1 cellular context compared by ENCODE assay signal in the genomic region with DNA sequence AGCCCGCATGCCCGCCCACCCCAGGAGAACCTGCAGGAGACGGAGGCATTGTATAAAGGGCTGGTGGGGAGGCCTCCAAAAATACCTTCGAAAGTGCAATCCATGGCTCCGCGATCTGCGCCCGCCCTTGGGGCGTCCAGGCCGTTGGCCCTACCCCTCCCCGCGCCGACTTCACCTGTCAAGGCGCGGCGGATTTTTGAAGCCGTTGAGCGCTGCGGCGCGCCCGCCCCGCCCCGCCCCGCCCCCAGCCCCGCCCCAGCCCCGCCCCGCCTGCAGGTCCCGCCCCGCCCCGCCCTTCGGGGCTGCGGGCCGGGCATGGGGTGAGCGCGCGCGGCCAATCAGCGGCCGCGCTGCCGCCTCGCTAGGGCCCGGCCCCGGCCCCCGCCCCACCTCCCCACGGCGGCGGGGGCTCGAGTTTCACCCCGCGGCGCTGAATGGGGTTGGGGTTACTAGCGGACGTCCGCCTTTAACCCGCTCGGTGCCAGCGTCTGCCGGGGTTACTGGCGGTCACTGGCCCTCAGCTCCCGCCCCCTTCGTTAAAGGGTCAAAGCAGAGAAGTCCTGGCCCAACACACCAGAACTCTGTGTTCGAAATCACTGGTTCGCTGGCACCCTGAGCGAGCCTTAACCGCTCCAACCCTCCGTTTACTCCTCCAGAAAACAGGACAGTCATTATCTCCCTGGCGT.
A peak's percentile ranks its signal among the peaks of the same experiment; 100 is the strongest.
TF ChIP-seq lines count a peak whose summit lies in the region.

No MANE protein-coding gene starts in this region.

TF ChIP-seq in HepG2, 621 proteins besides CTCF, POLR2A, EP300 and RAD21 (continued from another document and continues in another):
- TF ChIP-seq, protein P1, sequence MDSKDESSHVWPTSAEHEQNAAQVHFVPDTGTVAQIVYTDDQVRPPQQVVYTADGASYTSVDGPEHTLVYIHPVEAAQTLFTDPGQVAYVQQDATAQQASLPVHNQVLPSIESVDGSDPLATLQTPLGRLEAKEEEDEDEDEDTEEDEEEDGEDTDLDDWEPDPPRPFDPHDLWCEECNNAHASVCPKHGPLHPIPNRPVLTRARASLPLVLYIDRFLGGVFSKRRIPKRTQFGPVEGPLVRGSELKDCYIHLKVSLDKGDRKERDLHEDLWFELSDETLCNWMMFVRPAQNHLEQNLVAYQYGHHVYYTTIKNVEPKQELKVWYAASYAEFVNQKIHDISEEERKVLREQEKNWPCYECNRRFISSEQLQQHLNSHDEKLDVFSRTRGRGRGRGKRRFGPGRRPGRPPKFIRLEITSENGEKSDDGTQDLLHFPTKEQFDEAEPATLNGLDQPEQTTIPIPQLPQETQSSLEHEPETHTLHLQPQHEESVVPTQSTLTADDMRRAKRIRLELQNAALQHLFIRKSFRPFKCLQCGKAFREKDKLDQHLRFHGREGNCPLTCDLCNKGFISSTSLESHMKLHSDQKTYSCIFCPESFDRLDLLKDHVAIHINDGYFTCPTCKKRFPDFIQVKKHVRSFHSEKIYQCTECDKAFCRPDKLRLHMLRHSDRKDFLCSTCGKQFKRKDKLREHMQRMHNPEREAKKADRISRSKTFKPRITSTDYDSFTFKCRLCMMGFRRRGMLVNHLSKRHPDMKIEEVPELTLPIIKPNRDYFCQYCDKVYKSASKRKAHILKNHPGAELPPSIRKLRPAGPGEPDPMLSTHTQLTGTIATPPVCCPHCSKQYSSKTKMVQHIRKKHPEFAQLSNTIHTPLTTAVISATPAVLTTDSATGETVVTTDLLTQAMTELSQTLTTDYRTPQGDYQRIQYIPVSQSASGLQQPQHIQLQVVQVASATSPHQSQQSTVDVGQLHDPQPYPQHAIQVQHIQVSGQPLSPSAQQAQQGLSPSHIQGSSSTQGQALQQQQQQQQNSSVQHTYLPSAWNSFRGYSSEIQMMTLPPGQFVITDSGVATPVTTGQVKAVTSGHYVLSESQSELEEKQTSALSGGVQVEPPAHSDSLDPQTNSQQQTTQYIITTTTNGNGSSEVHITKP (CRISPR knock-in tag; IDR thresholded peaks at IDR 0.05; ENCODE audit: low read depth), result no peak; the same call in 1 of the 2 replicates
- TF ChIP-seq, protein P2, sequence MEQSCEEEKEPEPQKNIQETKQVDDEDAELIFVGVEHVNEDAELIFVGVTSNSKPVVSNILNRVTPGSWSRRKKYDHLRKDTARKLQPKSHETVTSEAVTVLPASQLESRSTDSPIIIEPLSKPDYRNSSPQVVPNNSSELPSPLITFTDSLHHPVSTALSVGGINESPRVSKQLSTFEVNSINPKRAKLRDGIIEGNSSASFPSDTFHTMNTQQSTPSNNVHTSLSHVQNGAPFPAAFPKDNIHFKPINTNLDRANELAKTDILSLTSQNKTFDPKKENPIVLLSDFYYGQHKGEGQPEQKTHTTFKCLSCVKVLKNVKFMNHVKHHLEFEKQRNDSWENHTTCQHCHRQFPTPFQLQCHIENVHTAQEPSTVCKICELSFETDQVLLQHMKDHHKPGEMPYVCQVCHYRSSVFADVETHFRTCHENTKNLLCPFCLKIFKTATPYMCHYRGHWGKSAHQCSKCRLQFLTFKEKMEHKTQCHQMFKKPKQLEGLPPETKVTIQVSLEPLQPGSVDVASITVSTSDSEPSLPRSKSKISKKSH (CRISPR knock-in tag; IDR thresholded peaks at IDR 0.05; ENCODE audit: borderline replicate concordance), result no peak
- TF ChIP-seq, protein P3, sequence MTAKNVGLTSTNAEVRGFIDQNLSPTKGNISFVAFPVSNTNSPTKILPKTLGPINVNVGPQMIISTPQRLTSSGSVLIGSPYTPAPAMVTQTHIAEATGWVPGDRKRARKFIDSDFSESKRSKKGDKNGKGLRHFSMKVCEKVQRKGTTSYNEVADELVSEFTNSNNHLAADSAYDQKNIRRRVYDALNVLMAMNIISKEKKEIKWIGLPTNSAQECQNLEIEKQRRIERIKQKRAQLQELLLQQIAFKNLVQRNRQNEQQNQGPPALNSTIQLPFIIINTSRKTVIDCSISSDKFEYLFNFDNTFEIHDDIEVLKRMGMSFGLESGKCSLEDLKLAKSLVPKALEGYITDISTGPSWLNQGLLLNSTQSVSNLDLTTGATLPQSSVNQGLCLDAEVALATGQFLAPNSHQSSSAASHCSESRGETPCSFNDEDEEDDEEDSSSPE (CRISPR knock-in tag; IDR thresholded peaks at IDR 0.05), result peak; percentile 53; the same call in 1 of the 2 replicates
- no peak for TF ChIP-seq ZNF10 (CRISPR knock-in tag; IDR thresholded peaks at IDR 0.05; ENCODE audit: borderline replicate concordance, low read depth)
- TF ChIP-seq NFYC (CRISPR knock-in tag; IDR thresholded peaks at IDR 0.05), result peak; percentile 26; the same call in 1 of the 2 replicates
- no peak for TF ChIP-seq ZNF552 (CRISPR knock-in tag; IDR thresholded peaks at IDR 0.05; ENCODE audit: borderline replicate concordance)
- no peak for TF ChIP-seq ZNF570 (CRISPR knock-in tag; IDR thresholded peaks at IDR 0.05; ENCODE audit: borderline replicate concordance)
- no peak for TF ChIP-seq POGZ (CRISPR knock-in tag; IDR thresholded peaks at IDR 0.05)
- TF ChIP-seq, protein P4, sequence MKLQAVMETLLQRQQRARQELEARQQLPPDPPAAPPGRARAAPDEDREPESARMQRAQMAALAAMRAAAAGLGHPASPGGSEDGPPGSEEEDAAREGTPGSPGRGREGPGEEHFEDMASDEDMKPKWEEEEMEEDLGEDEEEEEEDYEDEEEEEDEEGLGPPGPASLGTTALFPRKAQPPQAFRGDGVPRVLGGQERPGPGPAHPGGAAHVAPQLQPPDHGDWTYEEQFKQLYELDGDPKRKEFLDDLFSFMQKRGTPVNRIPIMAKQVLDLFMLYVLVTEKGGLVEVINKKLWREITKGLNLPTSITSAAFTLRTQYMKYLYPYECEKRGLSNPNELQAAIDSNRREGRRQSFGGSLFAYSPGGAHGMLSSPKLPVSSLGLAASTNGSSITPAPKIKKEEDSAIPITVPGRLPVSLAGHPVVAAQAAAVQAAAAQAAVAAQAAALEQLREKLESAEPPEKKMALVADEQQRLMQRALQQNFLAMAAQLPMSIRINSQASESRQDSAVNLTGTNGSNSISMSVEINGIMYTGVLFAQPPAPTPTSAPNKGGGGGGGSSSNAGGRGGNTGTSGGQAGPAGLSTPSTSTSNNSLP (IDR thresholded peaks at IDR 0.05; ENCODE audit: low read depth, low read length), result no peak
- TF ChIP-seq MYNN (CRISPR knock-in tag; IDR thresholded peaks at IDR 0.05; ENCODE audit: low read depth), result no peak
- TF ChIP-seq ATAD3A (CRISPR knock-in tag; IDR thresholded peaks at IDR 0.05), result no peak
- 0 out of 2 replicates have a peak, but pooled peaks have one; percentile 44 for TF ChIP-seq AHR (CRISPR knock-in tag; IDR thresholded peaks at IDR 0.05)
- 0 out of 2 replicates have a peak, but pooled peaks have one; percentile 16 for TF ChIP-seq CREM (IDR thresholded peaks at IDR 0.05)
- no peak for TF ChIP-seq CREM (CRISPR knock-in tag; IDR thresholded peaks at IDR 0.05)
- no peak for TF ChIP-seq SMYD3 (CRISPR knock-in tag; IDR thresholded peaks at IDR 0.05)
- TF ChIP-seq ZFP82 (CRISPR knock-in tag; IDR thresholded peaks at IDR 0.05; ENCODE audit: borderline replicate concordance), result 0 out of 2 replicates have a peak, but pooled peaks have one; percentile 68
- TF ChIP-seq ZBTB43 (CRISPR knock-in tag; conservative IDR thresholded peaks at IDR 0.05), result no peak
- no peak for TF ChIP-seq SP140L (CRISPR knock-in tag; IDR thresholded peaks at IDR 0.05; ENCODE audit: borderline replicate concordance)
- TF ChIP-seq, protein P5, sequence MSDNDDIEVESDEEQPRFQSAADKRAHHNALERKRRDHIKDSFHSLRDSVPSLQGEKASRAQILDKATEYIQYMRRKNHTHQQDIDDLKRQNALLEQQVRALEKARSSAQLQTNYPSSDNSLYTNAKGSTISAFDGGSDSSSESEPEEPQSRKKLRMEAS (IDR thresholded peaks at IDR 0.05), result peak; percentile 58
- TF ChIP-seq, protein P6, sequence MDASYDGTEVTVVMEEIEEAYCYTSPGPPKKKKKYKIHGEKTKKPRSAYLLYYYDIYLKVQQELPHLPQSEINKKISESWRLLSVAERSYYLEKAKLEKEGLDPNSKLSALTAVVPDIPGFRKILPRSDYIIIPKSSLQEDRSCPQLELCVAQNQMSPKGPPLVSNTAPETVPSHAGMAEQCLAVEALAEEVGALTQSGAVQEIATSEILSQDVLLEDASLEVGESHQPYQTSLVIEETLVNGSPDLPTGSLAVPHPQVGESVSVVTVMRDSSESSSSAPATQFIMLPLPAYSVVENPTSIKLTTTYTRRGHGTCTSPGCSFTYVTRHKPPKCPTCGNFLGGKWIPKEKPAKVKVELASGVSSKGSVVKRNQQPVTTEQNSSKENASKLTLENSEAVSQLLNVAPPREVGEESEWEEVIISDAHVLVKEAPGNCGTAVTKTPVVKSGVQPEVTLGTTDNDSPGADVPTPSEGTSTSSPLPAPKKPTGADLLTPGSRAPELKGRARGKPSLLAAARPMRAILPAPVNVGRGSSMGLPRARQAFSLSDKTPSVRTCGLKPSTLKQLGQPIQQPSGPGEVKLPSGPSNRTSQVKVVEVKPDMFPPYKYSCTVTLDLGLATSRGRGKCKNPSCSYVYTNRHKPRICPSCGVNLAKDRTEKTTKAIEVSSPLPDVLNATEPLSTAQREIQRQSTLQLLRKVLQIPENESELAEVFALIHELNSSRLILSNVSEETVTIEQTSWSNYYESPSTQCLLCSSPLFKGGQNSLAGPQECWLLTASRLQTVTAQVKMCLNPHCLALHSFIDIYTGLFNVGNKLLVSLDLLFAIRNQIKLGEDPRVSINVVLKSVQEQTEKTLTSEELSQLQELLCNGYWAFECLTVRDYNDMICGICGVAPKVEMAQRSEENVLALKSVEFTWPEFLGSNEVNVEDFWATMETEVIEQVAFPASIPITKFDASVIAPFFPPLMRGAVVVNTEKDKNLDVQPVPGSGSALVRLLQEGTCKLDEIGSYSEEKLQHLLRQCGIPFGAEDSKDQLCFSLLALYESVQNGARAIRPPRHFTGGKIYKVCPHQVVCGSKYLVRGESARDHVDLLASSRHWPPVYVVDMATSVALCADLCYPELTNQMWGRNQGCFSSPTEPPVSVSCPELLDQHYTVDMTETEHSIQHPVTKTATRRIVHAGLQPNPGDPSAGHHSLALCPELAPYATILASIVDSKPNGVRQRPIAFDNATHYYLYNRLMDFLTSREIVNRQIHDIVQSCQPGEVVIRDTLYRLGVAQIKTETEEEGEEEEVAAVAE (CRISPR knock-in tag; IDR thresholded peaks at IDR 0.05; ENCODE audit: borderline replicate concordance), result no peak
- TF ChIP-seq STAT5B (CRISPR knock-in tag; IDR thresholded peaks at IDR 0.05), result no peak
- TF ChIP-seq SNRNP70 (IDR thresholded peaks at IDR 0.05; ENCODE audit: low read depth, low read length), result no peak
- 0 out of 2 replicates have a peak, but pooled peaks have one; percentile 18 for TF ChIP-seq ZSCAN31 (CRISPR knock-in tag; IDR thresholded peaks at IDR 0.05; ENCODE audit: low read depth)
- TF ChIP-seq ZNF263 (CRISPR knock-in tag; IDR thresholded peaks at IDR 0.05), result no peak
- TF ChIP-seq ZNF232 (CRISPR knock-in tag; IDR thresholded peaks at IDR 0.05; ENCODE audit: borderline replicate concordance), result no peak
- no peak for TF ChIP-seq ZNF235 (CRISPR knock-in tag; IDR thresholded peaks at IDR 0.05; ENCODE audit: borderline replicate concordance)
- no peak for TF ChIP-seq ZNF224 (CRISPR knock-in tag; IDR thresholded peaks at IDR 0.05)
- TF ChIP-seq TCF12 (IDR thresholded peaks at IDR 0.05), result no peak
- TF ChIP-seq TCF12 (CRISPR knock-in tag; IDR thresholded peaks at IDR 0.05), result no peak
- TF ChIP-seq, protein P7, sequence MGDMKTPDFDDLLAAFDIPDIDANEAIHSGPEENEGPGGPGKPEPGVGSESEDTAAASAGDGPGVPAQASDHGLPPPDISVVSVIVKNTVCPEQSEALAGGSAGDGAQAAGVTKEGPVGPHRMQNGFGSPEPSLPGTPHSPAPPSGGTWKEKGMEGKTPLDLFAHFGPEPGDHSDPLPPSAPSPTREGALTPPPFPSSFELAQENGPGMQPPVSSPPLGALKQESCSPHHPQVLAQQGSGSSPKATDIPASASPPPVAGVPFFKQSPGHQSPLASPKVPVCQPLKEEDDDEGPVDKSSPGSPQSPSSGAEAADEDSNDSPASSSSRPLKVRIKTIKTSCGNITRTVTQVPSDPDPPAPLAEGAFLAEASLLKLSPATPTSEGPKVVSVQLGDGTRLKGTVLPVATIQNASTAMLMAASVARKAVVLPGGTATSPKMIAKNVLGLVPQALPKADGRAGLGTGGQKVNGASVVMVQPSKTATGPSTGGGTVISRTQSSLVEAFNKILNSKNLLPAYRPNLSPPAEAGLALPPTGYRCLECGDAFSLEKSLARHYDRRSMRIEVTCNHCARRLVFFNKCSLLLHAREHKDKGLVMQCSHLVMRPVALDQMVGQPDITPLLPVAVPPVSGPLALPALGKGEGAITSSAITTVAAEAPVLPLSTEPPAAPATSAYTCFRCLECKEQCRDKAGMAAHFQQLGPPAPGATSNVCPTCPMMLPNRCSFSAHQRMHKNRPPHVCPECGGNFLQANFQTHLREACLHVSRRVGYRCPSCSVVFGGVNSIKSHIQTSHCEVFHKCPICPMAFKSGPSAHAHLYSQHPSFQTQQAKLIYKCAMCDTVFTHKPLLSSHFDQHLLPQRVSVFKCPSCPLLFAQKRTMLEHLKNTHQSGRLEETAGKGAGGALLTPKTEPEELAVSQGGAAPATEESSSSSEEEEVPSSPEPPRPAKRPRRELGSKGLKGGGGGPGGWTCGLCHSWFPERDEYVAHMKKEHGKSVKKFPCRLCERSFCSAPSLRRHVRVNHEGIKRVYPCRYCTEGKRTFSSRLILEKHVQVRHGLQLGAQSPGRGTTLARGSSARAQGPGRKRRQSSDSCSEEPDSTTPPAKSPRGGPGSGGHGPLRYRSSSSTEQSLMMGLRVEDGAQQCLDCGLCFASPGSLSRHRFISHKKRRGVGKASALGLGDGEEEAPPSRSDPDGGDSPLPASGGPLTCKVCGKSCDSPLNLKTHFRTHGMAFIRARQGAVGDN (CRISPR knock-in tag; IDR thresholded peaks at IDR 0.05), result peak; percentile 77
- TF ChIP-seq RFXAP (CRISPR knock-in tag; IDR thresholded peaks at IDR 0.05; ENCODE audit: borderline replicate concordance), result peak; percentile 28; the same call in 1 of the 2 replicates
- peak; percentile 100 for TF ChIP-seq NR1H2 (CRISPR knock-in tag; IDR thresholded peaks at IDR 0.05; ENCODE audit: borderline replicate concordance, low read depth)
- no peak for TF ChIP-seq RBM39 (IDR thresholded peaks at IDR 0.05; ENCODE audit: low read depth, low read length, poor library complexity, severe bottlenecking)
- TF ChIP-seq, protein P8, sequence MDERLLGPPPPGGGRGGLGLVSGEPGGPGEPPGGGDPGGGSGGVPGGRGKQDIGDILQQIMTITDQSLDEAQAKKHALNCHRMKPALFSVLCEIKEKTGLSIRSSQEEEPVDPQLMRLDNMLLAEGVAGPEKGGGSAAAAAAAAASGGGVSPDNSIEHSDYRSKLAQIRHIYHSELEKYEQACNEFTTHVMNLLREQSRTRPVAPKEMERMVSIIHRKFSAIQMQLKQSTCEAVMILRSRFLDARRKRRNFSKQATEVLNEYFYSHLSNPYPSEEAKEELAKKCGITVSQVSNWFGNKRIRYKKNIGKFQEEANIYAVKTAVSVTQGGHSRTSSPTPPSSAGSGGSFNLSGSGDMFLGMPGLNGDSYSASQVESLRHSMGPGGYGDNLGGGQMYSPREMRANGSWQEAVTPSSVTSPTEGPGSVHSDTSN (CRISPR knock-in tag; IDR thresholded peaks at IDR 0.05), result no peak
- peak; percentile 65; the same call in 1 of the 2 replicates for TF ChIP-seq NCOA2 (CRISPR knock-in tag; IDR thresholded peaks at IDR 0.05)
- TF ChIP-seq ZNF446 (CRISPR knock-in tag; IDR thresholded peaks at IDR 0.05), result no peak
- no peak for TF ChIP-seq RBFOX2 (IDR thresholded peaks at IDR 0.05; ENCODE audit: low read depth, low read length)
